ENCODE assay signal across 1 cellular context in the genomic region with DNA sequence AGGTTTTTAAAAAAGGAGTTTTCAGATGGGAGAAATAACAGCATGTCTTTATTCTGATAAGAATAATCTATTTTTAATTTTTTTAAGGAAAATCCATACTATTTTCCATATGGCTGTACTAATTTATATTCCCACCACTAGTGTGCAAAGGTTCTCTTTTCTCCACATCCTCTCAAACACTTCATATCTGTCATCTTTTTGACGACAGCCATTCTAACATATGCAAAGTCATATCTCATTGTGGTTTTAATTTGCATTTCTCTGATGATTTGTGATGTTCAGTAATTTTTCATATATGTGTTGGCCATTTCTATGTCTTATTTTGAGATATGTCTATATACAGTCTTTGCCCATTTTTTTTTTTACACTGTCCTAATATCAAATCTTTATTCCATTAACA.
TF ChIP-seq lines count a peak whose summit lies in the region.

No MANE protein-coding gene starts in this region.

TF ChIP-seq in SK-N-SH, 30 proteins besides CTCF, POLR2A, EP300 and RAD21 (continued from another document):
- TF ChIP-seq, protein P1, sequence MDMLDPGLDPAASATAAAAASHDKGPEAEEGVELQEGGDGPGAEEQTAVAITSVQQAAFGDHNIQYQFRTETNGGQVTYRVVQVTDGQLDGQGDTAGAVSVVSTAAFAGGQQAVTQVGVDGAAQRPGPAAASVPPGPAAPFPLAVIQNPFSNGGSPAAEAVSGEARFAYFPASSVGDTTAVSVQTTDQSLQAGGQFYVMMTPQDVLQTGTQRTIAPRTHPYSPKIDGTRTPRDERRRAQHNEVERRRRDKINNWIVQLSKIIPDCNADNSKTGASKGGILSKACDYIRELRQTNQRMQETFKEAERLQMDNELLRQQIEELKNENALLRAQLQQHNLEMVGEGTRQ (IDR thresholded peaks at IDR 0.05; ENCODE audit: borderline replicate concordance, low read depth, low read length), result no peak
- TF ChIP-seq NFIC (IDR thresholded peaks at IDR 0.05; ENCODE audit: borderline replicate concordance), result no peak
